In the genomic region with DNA sequence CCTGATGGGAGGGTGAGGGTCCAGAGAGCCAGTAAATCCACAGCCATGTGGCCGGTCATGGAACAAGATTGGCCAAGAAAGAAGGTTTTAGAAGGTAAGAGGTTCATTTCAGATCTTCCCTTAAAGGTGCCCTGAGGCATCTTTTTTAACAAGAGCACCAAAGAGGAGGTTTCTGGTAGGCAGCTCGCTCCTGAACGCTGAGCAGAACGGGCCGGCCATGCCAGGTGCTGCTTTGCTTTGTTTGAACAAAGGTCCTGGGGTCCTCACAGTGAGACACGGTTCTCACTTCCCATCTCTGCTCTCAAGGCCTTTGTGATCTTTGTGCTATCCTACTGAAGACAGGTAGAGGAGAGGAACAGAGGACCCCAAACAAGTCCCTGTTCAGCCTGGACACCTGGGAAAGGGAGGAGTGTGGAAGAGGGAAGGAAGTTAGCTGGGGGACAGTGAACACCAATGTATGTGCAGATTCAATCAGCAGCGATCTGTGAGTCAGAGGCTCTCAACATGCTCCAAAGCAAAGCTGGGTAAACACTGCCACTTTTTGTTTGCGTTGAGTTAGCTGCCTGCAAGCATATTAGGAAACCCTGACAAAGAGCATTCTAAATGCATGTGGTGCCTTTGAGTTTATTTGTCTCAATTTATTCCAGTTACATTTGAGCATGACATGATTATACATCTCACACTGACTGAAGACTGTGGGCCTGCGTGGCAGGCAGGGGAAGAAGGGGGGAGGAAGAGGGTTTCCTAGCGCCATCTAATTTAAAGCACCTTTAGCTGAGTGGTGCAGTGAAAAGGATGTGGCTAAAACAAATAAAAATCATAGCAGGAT, we compare ENCODE assay signal across 9 cellular contexts.
A peak's percentile ranks its signal among the peaks of the same experiment; 100 is the strongest.
DNase-seq lines count a peak whose midpoint lies in the region; ATAC-seq and TF ChIP-seq lines count a peak whose summit lies in the region.
"Had no signal": no experiment of that assay in that cellular context is flagged by ENCODE, and none has a peak within 500 bp of the region (broad histone marks: within the 10 kb centered on the region; RNA-seq: fewer than 3 reads in every experiment).

No MANE protein-coding gene starts in this region.

- H3K27me3 ChIP-seq in spleen (replicated peaks in 1 of 7) = peaks cover 0 to 26% (median 0%) of the 10 kb centered on the region in 7 donors

- intact Hi-C loops in spleen (cut with DNase I; ENCODE audit: low total_unique reads) = no loop called here

- ATAC-seq in GM18511 (IDR thresholded peaks at IDR 0.05; ENCODE audit: unreplicated experiment) = no peak

- H3K4me1 ChIP-seq in spleen = no peaks in the 10 kb centered on the region
- H3K4me1 ChIP-seq: parathyroid adenoma had no signal

- TF ChIP-seq POLR2A in spleen (IDR thresholded peaks at IDR 0.05) = no peak

- H3K4me3 ChIP-seq in spleen = no peak overlapping the region

- peaks cover 3 to 43% (median 30%) of the 10 kb centered on the region in 8 donors for H3K9me3 ChIP-seq in spleen

- H3K27ac ChIP-seq in spleen = no peak overlapping the region
- H3K27ac ChIP-seq: parathyroid adenoma had no signal

- H3K36me3 ChIP-seq in spleen = no peaks in the 10 kb centered on the region

- no peak for TF ChIP-seq CTCF in spleen (IDR thresholded peaks at IDR 0.05 in 8 of 11, conservative IDR thresholded peaks at IDR 0.05 in 3 of 11)

- DNase-seq in H4 (ENCODE audit: low spot score) (peak; percentile 47), NCI-H510A treated with DMSO at 0.1 percent for 48 hours (lab: John Stamatoyannopoulos, UW) (peak; percentile 89), epidermal melanocyte (ENCODE audit: insufficient read length, low spot score) (peak; percentile 40), spleen (peak; percentile 25)
- DNase-seq in stimulated activated CD8-positive, alpha-beta memory T cell treated with anti-CD3 and anti-CD28 coated beads, Interleukin-4, amount 100 ng/mL, for 48 hours = no peak
- no peak for DNase-seq in activated effector memory CD4-positive, alpha-beta T cell treated with anti-CD3 and anti-CD28 coated beads, Interleukin-2, amount 50 U/mL, for 16 hours
- DNase-seq: NCI-H226 had no signal

- 76 to 84% (median 79%) methylated on average over 10 of the region's 10 CpGs for WGBS in spleen, 5 donors

Comparison
In these comparisons a context has a peak if more than half of its experiments do, and no peak if none do; other contexts are left out.
1. DNase-seq: peak in H4 (single experiment), NCI-H510A treated with DMSO at 0.1 percent for 48 hours (single experiment), epidermal melanocyte (single experiment) and spleen (single experiment); none in stimulated activated CD8-positive, alpha-beta memory T cell treated with anti-CD3 and anti-CD28 coated beads, Interleukin-4, amount 100 ng/mL, for 48 hours (single experiment) and activated effector memory CD4-positive, alpha-beta T cell treated with anti-CD3 and anti-CD28 coated beads, Interleukin-2, amount 50 U/mL, for 16 hours (single experiment).